ENCODE assay signal across 8 cellular contexts in genomic region chr4:166252487-166253402, GRCh38.
DNase-seq lines count a peak whose midpoint lies in the region; ATAC-seq and TF ChIP-seq lines count a peak whose summit lies in the region.

No MANE protein-coding gene starts in this region.

- no peaks in the 10 kb centered on the region; the same call in 1 of the 2 replicates for H3K36me3 ChIP-seq in Panc1 (ENCODE audit: control insufficient read depth, insufficient read depth, low read length)

- TF ChIP-seq CTCF in GM12873 (IDR thresholded peaks at IDR 0.05; ENCODE audit: insufficient read depth, low read depth, low read length, missing control alignments) (peak; percentile 42), Panc1 (IDR thresholded peaks at IDR 0.05) (peak; percentile 50; the same call in 1 of the 2 replicates), foreskin keratinocyte (conservative IDR thresholded peaks at IDR 0.05) (peak; percentile 66), natural killer cell (IDR thresholded peaks at IDR 0.05) (no peak), CD14-positive monocyte (IDR thresholded peaks at IDR 0.05) (no peak)

- H3K9me3 Mint-ChIP-seq in natural killer cell (peaks cover 6 to 8% of the 10 kb centered on the region in 2 donors), CD14-positive monocyte (no peaks in the 10 kb centered on the region)

- BruUV-seq in Panc1 (replicated peaks; lab: Mats Ljungman, UMichigan), result no TSS peak

- H3K4me1 ChIP-seq in Panc1 (ENCODE audit: control insufficient read depth, insufficient read depth, low read length), result no peaks in the 10 kb centered on the region
- H3K4me1 ChIP-seq in foreskin keratinocyte, result no peaks in the 10 kb centered on the region

- DNase-seq in A172 (ENCODE audit: low spot score) (peak; percentile 16), Panc1 (ENCODE audit: low read depth, low spot score) (no peak), foreskin keratinocyte (peak in 1 of 2 donors; percentile 17), nucleus accumbens (lab: John Stamatoyannopoulos, UW) (no peak), natural killer cell (no peak), CD14-positive monocyte (ENCODE audit: low spot score) (no peak), NCI-H1048 (lab: John Stamatoyannopoulos, UW) (no peak)

- no peaks in the 10 kb centered on the region for H3K4me1 Mint-ChIP-seq in natural killer cell
- H3K4me1 Mint-ChIP-seq in CD14-positive monocyte, result no peaks in the 10 kb centered on the region

- H3K27ac ChIP-seq in Panc1 (ENCODE audit: low read length) (no peak overlapping the region), foreskin keratinocyte (no peak overlapping the region)

- no peaks in the 10 kb centered on the region for H3K27me3 ChIP-seq in Panc1 (ENCODE audit: control insufficient read depth, insufficient read depth, low read length)
- no peaks in the 10 kb centered on the region for H3K27me3 ChIP-seq in foreskin keratinocyte

- no peak overlapping the region for H3K4me3 Mint-ChIP-seq in natural killer cell
- no peak overlapping the region for H3K4me3 Mint-ChIP-seq in CD14-positive monocyte

- ATAC-seq in Panc1 (no peak), foreskin keratinocyte (peak; percentile 47), natural killer cell (no peak)

- H3K27me3 Mint-ChIP-seq in natural killer cell (ENCODE audit: low read depth in 2 of 2) (no peaks in the 10 kb centered on the region), CD14-positive monocyte (ENCODE audit: low read depth in 3 of 3) (peaks cover 0 to 1% (median 0%) of the 10 kb centered on the region in 3 donors)

- H3K36me3 Mint-ChIP-seq in natural killer cell (no peaks in the 10 kb centered on the region), CD14-positive monocyte (no peaks in the 10 kb centered on the region)

- intact Hi-C loops in Panc1 (cut with micrococcal nuclease; ENCODE audit: unreplicated experiment), result loop anchor here (5.0 kb wide), 1 partner anchor 85 kb away; no protein-coding TSS in a partner anchor
- intact Hi-C loops in natural killer cell (cut with micrococcal nuclease), result no loop called here
- intact Hi-C loops in CD14-positive monocyte (cut with micrococcal nuclease), result no loop called here

- CTCF ChIA-PET in Panc1 (lab: Charles Lee), result no interaction called here

- H3K27ac Mint-ChIP-seq in natural killer cell (no peak overlapping the region), CD14-positive monocyte (no peak overlapping the region)

- in situ Hi-C loops in Panc1 (cut with HindIII; ENCODE audit: low pct_unique_long_range_greater_than_20kb, low sequenced_read_pairs), result no loop called here

- no peaks in the 10 kb centered on the region for H3K9me3 ChIP-seq in Panc1 (ENCODE audit: control insufficient read depth, insufficient read depth, low read depth, low read length)

- POLR2A ChIA-PET in Panc1 (lab: Charles Lee), result no interaction called here

- no peak overlapping the region for H3K4me3 ChIP-seq in Panc1 (ENCODE audit: low read depth in 2 of 2, low read length in 2 of 2)

Comparison
In these comparisons a context has a peak if more than half of its experiments do, and no peak if none do; other contexts are left out.
1. CTCF ChIP-seq: peak in GM12873 (single experiment), Panc1 (single experiment) and foreskin keratinocyte (single experiment); none in natural killer cell (single experiment) and CD14-positive monocyte (single experiment).